Comparison of ENCODE assay signal across 8 cellular contexts in genomic region chr5:171957591-171958251, GRCh38. TPM values are rescaled to one million over a fixed set of nuclear protein-coding genes. Genes with fewer than 3 reads are reported as not detected.
DNase-seq lines count a peak whose midpoint lies in the region; ATAC-seq lines count a peak whose summit lies in the region.

No MANE protein-coding gene starts in this region.

- no peak overlapping the region for H3K9ac ChIP-seq in HUES48 (ENCODE audit: low read depth, low read length)

- H3K4me3 ChIP-seq in HUES48 (ENCODE audit: low read depth, low read length), result no peak overlapping the region

- no peaks in the 10 kb centered on the region for H3K27me3 Mint-ChIP-seq in activated naive CD8-positive, alpha-beta T cell treated with anti-CD3 and anti-CD28 coated beads, Interleukin-2, amount 10 ng/mL, durations not matched to agents 7 days and 5 days

- no peaks in the 10 kb centered on the region for H3K9me3 ChIP-seq in HUES48 (ENCODE audit: control insufficient read depth, insufficient read depth, low read length)

- peak overlapping the region; percentile 13 for H3K4me3 Mint-ChIP-seq in activated naive CD8-positive, alpha-beta T cell treated with anti-CD3 and anti-CD28 coated beads, Interleukin-2, amount 10 ng/mL, durations not matched to agents 7 days and 5 days

- peaks cover 35% of the 10 kb centered on the region for H3K4me1 Mint-ChIP-seq in activated naive CD8-positive, alpha-beta T cell treated with anti-CD3 and anti-CD28 coated beads, Interleukin-2, amount 10 ng/mL, durations not matched to agents 7 days and 5 days

- DNase-seq in activated naive CD8-positive, alpha-beta T cell treated with anti-CD3 and anti-CD28 coated beads, Interleukin-2, amount 10 ng/mL, durations not matched to agents 7 days and 5 days, result peak; percentile 36
- peak; percentile 13 for DNase-seq in stimulated activated CD4-positive, alpha-beta T cell treated with anti-CD3 and anti-CD28 coated beads, Interleukin-12 subunit alpha, Interleukin-12 subunit beta, amount 100 ng/mL, for 4 hours
- DNase-seq in NCI-H510A treated with DMSO at 0.1 percent for 48 hours (lab: John Stamatoyannopoulos, UW), result no peak
- DNase-seq in middle frontal gyrus (ENCODE audit: extremely low spot score, low spot score), result no peak

- ATAC-seq in GM18868 (IDR thresholded peaks at IDR 0.05; ENCODE audit: unreplicated experiment) (peak; percentile 63), HG02885 (IDR thresholded peaks at IDR 0.05; ENCODE audit: poor library complexity, unreplicated experiment) (no peak), HG02571 (IDR thresholded peaks at IDR 0.05; ENCODE audit: unreplicated experiment) (no peak)
- ATAC-seq in activated naive CD8-positive, alpha-beta T cell treated with anti-CD3 and anti-CD28 coated beads, Interleukin-2, amount 10 ng/mL, durations not matched to agents 7 days and 5 days (ENCODE audit: low read depth), result peak; percentile 63

- peaks cover 6% of the 10 kb centered on the region for H3K36me3 Mint-ChIP-seq in activated naive CD8-positive, alpha-beta T cell treated with anti-CD3 and anti-CD28 coated beads, Interleukin-2, amount 10 ng/mL, durations not matched to agents 7 days and 5 days

- H3K27me3 ChIP-seq in HUES48 (ENCODE audit: control insufficient read depth, insufficient read depth, low read length), result no peaks in the 10 kb centered on the region

- POLR2A ChIA-PET in activated naive CD8-positive, alpha-beta T cell treated with anti-CD3 and anti-CD28 coated beads, Interleukin-2, amount 10 ng/mL, durations not matched to agents 7 days and 5 days (lab: Charles Lee), result no interaction called here

- H3K9me3 Mint-ChIP-seq in activated naive CD8-positive, alpha-beta T cell treated with anti-CD3 and anti-CD28 coated beads, Interleukin-2, amount 10 ng/mL, durations not matched to agents 7 days and 5 days, result no peaks in the 10 kb centered on the region

- H3K27ac ChIP-seq in HUES48 (ENCODE audit: low read depth, low read length), result peak overlapping the region; percentile 31

- peak overlapping the region; percentile 65 for H3K27ac Mint-ChIP-seq in activated naive CD8-positive, alpha-beta T cell treated with anti-CD3 and anti-CD28 coated beads, Interleukin-2, amount 10 ng/mL, durations not matched to agents 7 days and 5 days

- peaks cover 4% of the 10 kb centered on the region; the same call in 1 of the 2 replicates for H3K36me3 ChIP-seq in HUES48 (ENCODE audit: control insufficient read depth, insufficient read depth, low read length)

- H3K4me1 ChIP-seq in HUES48 (ENCODE audit: control insufficient read depth, insufficient read depth, low read length), result peaks cover 69% of the 10 kb centered on the region

RNA-seq across cellular contexts. Expression of gene FBXW11, which starts 48.7 kb away (rescaled TPM):
- total RNA-seq in activated naive CD8-positive, alpha-beta T cell treated with anti-CD3 and anti-CD28 coated beads, Interleukin-2, amount 10 ng/mL, durations not matched to agents 7 days and 5 days, result 10 to 100 TPM; 35.4 to 37.7 TPM

Comparison
In these comparisons a context has a peak if more than half of its experiments do, and no peak if none do; other contexts are left out.
1. ATAC-seq: peak in GM18868 (single experiment) and activated naive CD8-positive, alpha-beta T cell treated with anti-CD3 and anti-CD28 coated beads, Interleukin-2, amount 10 ng/mL, durations not matched to agents 7 days and 5 days (single experiment); none in HG02885 (single experiment) and HG02571 (single experiment).
2. DNase-seq: peak in activated naive CD8-positive, alpha-beta T cell treated with anti-CD3 and anti-CD28 coated beads, Interleukin-2, amount 10 ng/mL, durations not matched to agents 7 days and 5 days (single experiment) and stimulated activated CD4-positive, alpha-beta T cell treated with anti-CD3 and anti-CD28 coated beads, Interleukin-12 subunit alpha, Interleukin-12 subunit beta, amount 100 ng/mL, for 4 hours (single experiment); none in NCI-H510A treated with DMSO at 0.1 percent for 48 hours (single experiment) and middle frontal gyrus (single experiment).